Comparison of ENCODE assay signal across 18 cellular contexts in genomic region chr7:151372612-151373265, GRCh38. TPM values are rescaled to one million over a fixed set of nuclear protein-coding genes. Genes with fewer than 3 reads are reported as not detected.
DNase-seq lines count a peak whose midpoint lies in the region; ATAC-seq, FAIRE-seq and TF ChIP-seq lines count a peak whose summit lies in the region.
"Had no signal": no experiment of that assay in that cellular context is flagged by ENCODE, and none has a peak within 500 bp of the region (broad histone marks: within the 10 kb centered on the region; RNA-seq: fewer than 3 reads in every experiment).

No MANE protein-coding gene starts in this region.

- H3K4me2 ChIP-seq in mesendoderm (ENCODE audit: low read length) (no peak overlapping the region), GM23248 (ENCODE audit: unreplicated experiment) (no peak overlapping the region)

- no peak overlapping the region for H4K5ac ChIP-seq in mesendoderm (ENCODE audit: low read length)

- H2BK5ac ChIP-seq in mesendoderm (ENCODE audit: low read length), result no peak overlapping the region

- H2BK15ac ChIP-seq in mesendoderm (replicated peaks; ENCODE audit: low read depth), result no peak overlapping the region

- POLR2A ChIA-PET in A673 (lab: Charles Lee; ENCODE audit: low non-redundant PET), result no interaction called here

- TF ChIP-seq CTCF in astrocyte of the spinal cord (IDR thresholded peaks at IDR 0.05; ENCODE audit: low read depth, low read length), result no peak
- TF ChIP-seq CTCF in A673 (conservative IDR thresholded peaks at IDR 0.05; ENCODE audit: low read depth, low read length), result no peak

- DNase-seq in cardiac septum (ENCODE audit: low spot score) (peak; percentile 27), right cardiac atrium (no peak), astrocyte of the spinal cord (ENCODE audit: low read depth, low spot score) (peak; percentile 61), mesendoderm (peak; percentile 61), A673 (ENCODE audit: low spot score) (no peak), GM23248 (no peak), RCC 7860 (ENCODE audit: low spot score) (no peak)
- DNase-seq: activated CD4-positive, CD25-positive, alpha-beta regulatory T cell; cerebellar nuclear complex; mucosa of descending colon; NCI-H187; NCI-H446 treated with DMSO at 0.1 percent for 48 hours; SIG-M5; stimulated activated CD4-positive, alpha-beta T cell treated with anti-CD3 and anti-CD28 coated beads, Interleukin-4, amount 100 ng/mL, for 24 hours; T-helper 2 cell had no signal

- H3K36me3 ChIP-seq in mesendoderm (ENCODE audit: control insufficient read depth, insufficient read depth, low read length) (no peaks in the 10 kb centered on the region), A673 (ENCODE audit: insufficient read depth, low read length, poor library complexity, severe bottlenecking) (no peaks in the 10 kb centered on the region), GM23248 (ENCODE audit: low read depth) (peaks cover 10% of the 10 kb centered on the region)

- H3K79me1 ChIP-seq in mesendoderm (ENCODE audit: low read length), result no peaks in the 10 kb centered on the region

- ATAC-seq in right cardiac atrium, result no peak
- ATAC-seq: mucosa of descending colon had no signal

- H2BK120ac ChIP-seq in mesendoderm (ENCODE audit: low read depth, low read length), result no peak overlapping the region

- H3K4me3 ChIP-seq in right cardiac atrium (ENCODE audit: low read length) (no peak overlapping the region), astrocyte of the spinal cord (ENCODE audit: low read depth, low read length) (no peak overlapping the region), mesendoderm (ENCODE audit: low read length) (no peak overlapping the region), A673 (ENCODE audit: low read depth, low read length, poor library complexity, severe bottlenecking) (no peak overlapping the region), GM23248 (no peak overlapping the region)
- H3K4me3 ChIP-seq: mucosa of descending colon, thoracic aorta had no signal

- H3F3A ChIP-seq in GM23248 (ENCODE audit: insufficient read depth), result peaks cover 2% of the 10 kb centered on the region; the same call in 1 of the 2 replicates

- H3K9ac ChIP-seq in mesendoderm (ENCODE audit: low read length) (no peak overlapping the region), GM23248 (no peak overlapping the region)

- H3K9me3 ChIP-seq in right cardiac atrium (ENCODE audit: control insufficient read depth, low read length) (no peaks in the 10 kb centered on the region), A673 (ENCODE audit: low read depth, low read length, poor library complexity, severe bottlenecking) (no peaks in the 10 kb centered on the region), GM23248 (ENCODE audit: low read depth) (no peaks in the 10 kb centered on the region)
- H3K9me3 ChIP-seq: mucosa of descending colon, thoracic aorta had no signal

- no peak overlapping the region for H3K4ac ChIP-seq in mesendoderm (ENCODE audit: low read depth, low read length)

- peaks cover 2% of the 10 kb centered on the region for H3K4me1 ChIP-seq in right cardiac atrium (ENCODE audit: control insufficient read depth, insufficient read depth, low read length)
- no peaks in the 10 kb centered on the region for H3K4me1 ChIP-seq in mesendoderm (ENCODE audit: control insufficient read depth, low read depth, low read length)
- H3K4me1 ChIP-seq in A673 (ENCODE audit: insufficient read depth, low read length, poor library complexity, severe bottlenecking), result no peaks in the 10 kb centered on the region
- peaks cover 6% of the 10 kb centered on the region for H3K4me1 ChIP-seq in GM23248 (ENCODE audit: insufficient read depth)

- intact Hi-C loops in cardiac septum (cut with DNase I) (loop anchor here (10.0 kb wide), 1 partner anchor 162 kb away; no protein-coding TSS in a partner anchor), right cardiac atrium (cut with DNase I) (loop anchor here in 3 of 4 donors (10.0 kb wide), 2 partner anchors 72 to 382 kb away; partner anchors contain the start of gene CRYGN (in 1 of the 3)), A673 (cut with micrococcal nuclease; ENCODE audit: unreplicated experiment) (no loop called here)

- no peaks in the 10 kb centered on the region for H3K9me2 ChIP-seq in GM23248 (ENCODE audit: insufficient read depth)

- H3K23ac ChIP-seq in mesendoderm (ENCODE audit: low read length), result no peak overlapping the region

- H4K8ac ChIP-seq in mesendoderm (ENCODE audit: low read depth, low read length), result no peak overlapping the region

- 95% methylated on average over 10 of the region's 10 CpGs for WGBS in right cardiac atrium
- WGBS in mesendoderm (ENCODE audit: extremely low coverage, insufficient coverage, low lambda C conversion rate), result no CpG with 5 or more reads among the region's 10 CpGs
- 97% methylated on average over 10 of the region's 10 CpGs for WGBS in GM23248 (ENCODE audit: low coverage in 1 of 2, low lambda C conversion rate in 2 of 2, missing lambda C conversion rate in 2 of 2), 2 experiments

- no peak for FAIRE-seq in RCC 7860 (lab: Jason Lieb, UNC)
- FAIRE-seq: D721Med, endometrium had no signal

- in situ Hi-C loops in astrocyte of the spinal cord (cut with HindIII; ENCODE audit: low sequenced_read_pairs), result no loop called here
- in situ Hi-C loops in GM23248 (cut with MboI), result loop anchor here (25.0 kb wide), 1 partner anchor 390 kb away; no protein-coding TSS in a partner anchor

- CTCF ChIA-PET in A673 (lab: Charles Lee), result no interaction called here

- no peak overlapping the region for H3K18ac ChIP-seq in mesendoderm (ENCODE audit: low read length)

- no peak overlapping the region for H2AK5ac ChIP-seq in mesendoderm (ENCODE audit: low read length)

- H4K20me1 ChIP-seq in GM23248 (ENCODE audit: insufficient read depth), result no peaks in the 10 kb centered on the region

- no peak overlapping the region for H2AFZ ChIP-seq in GM23248

- no peak overlapping the region for H3K27ac ChIP-seq in right cardiac atrium (ENCODE audit: low read length)
- no peak overlapping the region for H3K27ac ChIP-seq in mesendoderm (ENCODE audit: low read depth, low read length)
- H3K27ac ChIP-seq in A673 (ENCODE audit: low read depth, low read length, poor library complexity, severe bottlenecking), result no peak overlapping the region
- H3K27ac ChIP-seq in GM23248, result no peak overlapping the region
- H3K27ac ChIP-seq: thoracic aorta had no signal

- H3K56ac ChIP-seq in mesendoderm (ENCODE audit: low read length), result no peak overlapping the region

- no TSS peak for BruUV-seq in A673 (replicated peaks; lab: Mats Ljungman, UMichigan)

- no peaks in the 10 kb centered on the region for H3K27me3 ChIP-seq in right cardiac atrium (ENCODE audit: control insufficient read depth, insufficient read depth)
- H3K27me3 ChIP-seq in mesendoderm (ENCODE audit: insufficient read depth, low read length, poor library complexity), result no peaks in the 10 kb centered on the region
- no peaks in the 10 kb centered on the region for H3K27me3 ChIP-seq in A673 (replicated peaks; ENCODE audit: insufficient read depth, low read depth, low read length, poor library complexity)
- H3K27me3 ChIP-seq in GM23248 (replicated peaks; ENCODE audit: insufficient read depth), result no peaks in the 10 kb centered on the region

- no peaks in the 10 kb centered on the region for H3K79me2 ChIP-seq in mesendoderm (ENCODE audit: control insufficient read depth, insufficient read depth, low read length)
- H3K79me2 ChIP-seq in GM23248 (ENCODE audit: insufficient read depth), result no peaks in the 10 kb centered on the region

RNA-seq across cellular contexts. Expression of gene NUB1, which starts 31.1 kb away (rescaled TPM):
- 32.6 TPM for total RNA-seq in cardiac septum
- total RNA-seq in right cardiac atrium, result 10 to 100 TPM; 33.3 to 42.4 (median 38.6) TPM
- polyA plus RNA-seq in right cardiac atrium, result 24.1 TPM
- polyA plus RNA-seq in mesendoderm (2013, experiment 1 of 2), result 42.7 TPM
- 43.4 TPM for polyA plus RNA-seq in mesendoderm (2013, experiment 2 of 2)
- 36.9 and 39.4 TPM in 2 replicates for total RNA-seq in A673 (2021)
- total RNA-seq in GM23248 (2014; rRNA removed; shearing (Covaris generic)), result 43.4 and 60.3 TPM in 2 replicates
- 41.7 and 48.0 TPM in 2 replicates for polyA plus RNA-seq in GM23248 (2016; fragmentation: Nextera tagmentation; extraction: Ambion mirVana)

RNA-seq across cellular contexts. Expression of gene WDR86, which starts 37.1 kb away (rescaled TPM):
- total RNA-seq in cardiac septum (not detected), right cardiac atrium (under 1 TPM; 0.17 to 0.47 (median 0.17) TPM), A673 (2021) (0.86 and 1.9 TPM in 2 replicates)
- polyA plus RNA-seq in right cardiac atrium (0.34 TPM), GM23248 (2016; fragmentation: Nextera tagmentation; extraction: Ambion mirVana) (not detected in 2 replicates)
- polyA plus RNA-seq in mesendoderm (2013, experiment 1 of 2), result 1.5 TPM
- polyA plus RNA-seq in mesendoderm (2013, experiment 2 of 2), result 1.4 TPM
- 0.25 TPM in 1 of 2 replicates, not detected in the other for total RNA-seq in GM23248 (2014; rRNA removed; shearing (Covaris generic))

Comparison
In these comparisons a context has a peak if more than half of its experiments do, and no peak if none do; other contexts are left out.
1. DNase-seq: peak in cardiac septum (single experiment), astrocyte of the spinal cord (single experiment) and mesendoderm (single experiment); none in right cardiac atrium (0 of 3), A673 (single experiment), GM23248 (single experiment) and RCC 7860 (single experiment).